ENCODE assay signal across 15 cellular contexts in genomic region chr16:89954462-89954861, GRCh38. TPM values are rescaled to one million over a fixed set of nuclear protein-coding genes. Genes with fewer than 3 reads are reported as not detected.
A peak's percentile ranks its signal among the peaks of the same experiment; 100 is the strongest.
DNase-seq lines count a peak whose midpoint lies in the region; ATAC-seq and TF ChIP-seq lines count a peak whose summit lies in the region.
"Had no signal": no experiment of that assay in that cellular context is flagged by ENCODE, and none has a peak within 500 bp of the region (broad histone marks: within the 10 kb centered on the region; RNA-seq: fewer than 3 reads in every experiment).

No MANE protein-coding gene starts in this region.

- no peak for TF ChIP-seq CTCF in natural killer cell (IDR thresholded peaks at IDR 0.05)
- TF ChIP-seq CTCF in OCI-LY7 (conservative IDR thresholded peaks at IDR 0.05; ENCODE audit: low read length) = no peak
- no peak for TF ChIP-seq CTCF in ascending aorta (IDR thresholded peaks at IDR 0.05)
- TF ChIP-seq CTCF in brain microvascular endothelial cell (IDR thresholded peaks at IDR 0.05; ENCODE audit: low read depth, low read length, missing control alignments) = no peak

- no TSS peak for BruUV-seq in OCI-LY7 (replicated peaks; lab: Mats Ljungman, UMichigan)

- H3K36me3 Mint-ChIP-seq in natural killer cell treated with Interleukin-12 subunit alpha and Interleukin-12 subunit beta and Interleukin-15 and Interleukin-18, amount 100 ng/mL, for 72 hours = peaks cover 12% of the 10 kb centered on the region
- H3K36me3 Mint-ChIP-seq in natural killer cell = peaks cover 7% of the 10 kb centered on the region

- peaks cover 0 to 12% of the 10 kb centered on the region in 2 donors for H3K4me1 Mint-ChIP-seq in natural killer cell treated with Interleukin-12 subunit alpha and Interleukin-12 subunit beta and Interleukin-15 and Interleukin-18, amount 100 ng/mL, for 72 hours (ENCODE audit: low read depth in 2 of 2)
- peaks cover 4 to 8% of the 10 kb centered on the region in 2 donors for H3K4me1 Mint-ChIP-seq in natural killer cell

- no peaks in the 10 kb centered on the region for H3K9me3 Mint-ChIP-seq in natural killer cell treated with Interleukin-12 subunit alpha and Interleukin-12 subunit beta and Interleukin-15 and Interleukin-18, amount 100 ng/mL, for 72 hours
- H3K9me3 Mint-ChIP-seq in natural killer cell = no peaks in the 10 kb centered on the region

- H3K9me3 ChIP-seq in OCI-LY7 (ENCODE audit: low read length) = no peaks in the 10 kb centered on the region
- H3K9me3 ChIP-seq in ascending aorta = no peaks in the 10 kb centered on the region

- in situ Hi-C loops in brain microvascular endothelial cell (cut with HindIII; ENCODE audit: low pct_ligation_motif_present, low sequenced_read_pairs) = no loop called here

- POLR2A ChIA-PET in OCI-LY7 (lab: Charles Lee) = interaction anchor here (0.9 to 1.4 kb wide), 3 partner anchors 17 to 81 kb away, joined by 3 read pairs; partner anchors contain the start of genes TCF25 and TUBB3

- H3K4me1 ChIP-seq in OCI-LY7 (ENCODE audit: insufficient read depth, low read length, poor library complexity, severe bottlenecking) = peaks cover 91% of the 10 kb centered on the region
- H3K4me1 ChIP-seq in ascending aorta = peaks cover 3 to 6% of the 10 kb centered on the region in 2 donors

- no peak overlapping the region for H3K27ac Mint-ChIP-seq in natural killer cell treated with Interleukin-12 subunit alpha and Interleukin-12 subunit beta and Interleukin-15 and Interleukin-18, amount 100 ng/mL, for 72 hours
- no peak overlapping the region for H3K27ac Mint-ChIP-seq in natural killer cell

- no peak overlapping the region for H3K4me3 Mint-ChIP-seq in natural killer cell treated with Interleukin-12 subunit alpha and Interleukin-12 subunit beta and Interleukin-15 and Interleukin-18, amount 100 ng/mL, for 72 hours
- H3K4me3 Mint-ChIP-seq in natural killer cell = no peak overlapping the region

- CTCF ChIA-PET in OCI-LY7 (lab: Charles Lee; ENCODE audit: unreplicated experiment) = interaction anchor here (0.5 to 1.6 kb wide), 4 partner anchors 9 to 19 kb away, joined by 3 to 7 read pairs (median 5); no protein-coding TSS in a partner anchor

- H3K27ac ChIP-seq in OCI-LY7 (ENCODE audit: low read depth, low read length, poor library complexity, severe bottlenecking) (peak overlapping the region; percentile 97), ascending aorta (no peak overlapping the region), brain microvascular endothelial cell (no peak overlapping the region)

- peak overlapping the region; percentile 86 for H3K4me2 ChIP-seq in OCI-LY7 (ENCODE audit: low read length)

- H3K4me3 ChIP-seq in OCI-LY7 (ENCODE audit: low read depth, low read length, poor library complexity, severe bottlenecking) (peak overlapping the region; percentile 65), ascending aorta (no peak overlapping the region), brain microvascular endothelial cell (ENCODE audit: low read depth, low read length) (no peak overlapping the region)

- DNase-seq in natural killer cell treated with Interleukin-12 subunit alpha and Interleukin-12 subunit beta and Interleukin-15 and Interleukin-18, amount 100 ng/mL, for 72 hours (ENCODE audit: low spot score) = peak; percentile 32
- no peak for DNase-seq in natural killer cell
- no peak for DNase-seq in OCI-LY7 (ENCODE audit: low spot score)
- DNase-seq in myocyte (ENCODE audit: low read depth) = peak; percentile 63
- no peak for DNase-seq in ascending aorta (ENCODE audit: low spot score in 2 of 2)
- DNase-seq in midbrain (lab: John Stamatoyannopoulos, UW) = no peak
- no peak for DNase-seq in brain microvascular endothelial cell
- DNase-seq: COR-L47, KBM-7, NCI-H1092, NCI-H146, NCI-H2081, NCI-H748 treated with DMSO at 0.1 percent for 48 hours had no signal

- H3K27me3 ChIP-seq in ascending aorta = no peaks in the 10 kb centered on the region
- H3K27me3 ChIP-seq in brain microvascular endothelial cell (replicated peaks) = no peaks in the 10 kb centered on the region

- 0 out of 2 replicates have a peak, but pooled peaks cover 8% of the 10 kb centered on the region for H4K20me1 ChIP-seq in OCI-LY7 (ENCODE audit: insufficient read depth, low read length)

- intact Hi-C loops in natural killer cell (cut with micrococcal nuclease) (no loop called here), OCI-LY7 (cut with micrococcal nuclease; ENCODE audit: unreplicated experiment) (no loop called here), ascending aorta (cut with DNase I) (no loop called here)

- H3K9me2 ChIP-seq in OCI-LY7 (ENCODE audit: insufficient read depth, low read length) = no peaks in the 10 kb centered on the region

- no peaks in the 10 kb centered on the region for H3K27me3 Mint-ChIP-seq in natural killer cell treated with Interleukin-12 subunit alpha and Interleukin-12 subunit beta and Interleukin-15 and Interleukin-18, amount 100 ng/mL, for 72 hours
- H3K27me3 Mint-ChIP-seq in natural killer cell (ENCODE audit: low read depth in 2 of 2) = no peaks in the 10 kb centered on the region

- ATAC-seq in natural killer cell treated with Interleukin-12 subunit alpha and Interleukin-12 subunit beta and Interleukin-15 and Interleukin-18, amount 100 ng/mL, for 72 hours = no peak
- ATAC-seq in natural killer cell (no peak), HG02759 (IDR thresholded peaks at IDR 0.05; ENCODE audit: unreplicated experiment) (no peak)

- peaks cover 84% of the 10 kb centered on the region for H3K79me2 ChIP-seq in OCI-LY7 (ENCODE audit: insufficient read depth, low read depth, low read length)

- no peak overlapping the region for H2AFZ ChIP-seq in OCI-LY7 (ENCODE audit: low read length)

- peaks cover 86% of the 10 kb centered on the region for H3K36me3 ChIP-seq in OCI-LY7 (ENCODE audit: insufficient read depth, low read length)
- peaks cover 9 to 39% of the 10 kb centered on the region in 2 donors for H3K36me3 ChIP-seq in ascending aorta
- peaks cover 18% of the 10 kb centered on the region for H3K36me3 ChIP-seq in brain microvascular endothelial cell (replicated peaks)

RNA-seq across cellular contexts. Expression of gene DEF8, which starts 5.9 kb away (rescaled TPM):
- 10 to 100 TPM; 44.2 to 55.5 TPM for total RNA-seq in natural killer cell treated with Interleukin-12 subunit alpha and Interleukin-12 subunit beta and Interleukin-15 and Interleukin-18, amount 100 ng/mL, for 72 hours
- total RNA-seq in natural killer cell = 10 to 100 TPM; 43.0 to 60.3 (median 50.1) TPM
- total RNA-seq in OCI-LY7 (2014; rRNA removed; shearing (Covaris generic)) = 222 and 292 TPM in 2 replicates
- total RNA-seq in OCI-LY7 (2022) = 295 and 380 TPM in 2 replicates
- 92.0 and 94.7 TPM in 2 replicates for total RNA-seq in myocyte
- polyA plus RNA-seq in myocyte (2012) = 77.8 TPM
- total RNA-seq in ascending aorta = 34.5 TPM

RNA-seq across cellular contexts. Expression of gene TUBB3, which starts 31.3 kb away (rescaled TPM):
- 10 to 100 TPM in 1 of 2 donors, 1 to 10 TPM in 1; 9.6 to 10.9 TPM for total RNA-seq in natural killer cell treated with Interleukin-12 subunit alpha and Interleukin-12 subunit beta and Interleukin-15 and Interleukin-18, amount 100 ng/mL, for 72 hours
- total RNA-seq in natural killer cell = 1 to 10 TPM; 1.1 to 1.3 (median 1.2) TPM
- total RNA-seq in OCI-LY7 (2014; rRNA removed; shearing (Covaris generic)) = 59.6 and 63.7 TPM in 2 replicates
- 118 and 192 TPM in 2 replicates for total RNA-seq in OCI-LY7 (2022)
- total RNA-seq in myocyte = 152 and 164 TPM in 2 replicates
- polyA plus RNA-seq in myocyte (2012) = 132 TPM
- 2.3 TPM for total RNA-seq in ascending aorta
- polyA plus RNA-seq: CD14-positive monocyte had no signal

RNA-seq across cellular contexts. Expression of gene MC1R, which starts 35.8 kb away (rescaled TPM):
- 10 to 100 TPM in 1 of 2 donors, 1 to 10 TPM in 1; 9.3 to 13.0 TPM for total RNA-seq in natural killer cell treated with Interleukin-12 subunit alpha and Interleukin-12 subunit beta and Interleukin-15 and Interleukin-18, amount 100 ng/mL, for 72 hours
- 10 to 100 TPM; 12.3 to 22.2 (median 13.7) TPM for total RNA-seq in natural killer cell
- 7.3 and 8.3 TPM in 2 replicates for total RNA-seq in OCI-LY7 (2014; rRNA removed; shearing (Covaris generic))
- total RNA-seq in OCI-LY7 (2022) = 22.3 and 23.8 TPM in 2 replicates
- total RNA-seq in myocyte = 3.1 and 4.4 TPM in 2 replicates
- 6.2 TPM for polyA plus RNA-seq in myocyte (2012)
- total RNA-seq in ascending aorta = 13.2 TPM

Comparison
In these comparisons a context has a peak if more than half of its experiments do, and no peak if none do; other contexts are left out.
1. DNase-seq: peak in natural killer cell treated with Interleukin-12 subunit alpha and Interleukin-12 subunit beta and Interleukin-15 and Interleukin-18, amount 100 ng/mL, for 72 hours (single experiment) and myocyte (single experiment); none in natural killer cell (single experiment), OCI-LY7 (single experiment), ascending aorta (0 of 2), midbrain (single experiment) and brain microvascular endothelial cell (single experiment).
2. RNA of gene TUBB3, which starts 31.3 kb away (total RNA-seq): 59.6 to 192 TPM in OCI-LY7 and 152 to 164 TPM in myocyte; 9.6 to 10.9 TPM in natural killer cell treated with Interleukin-12 subunit alpha and Interleukin-12 subunit beta and Interleukin-15 and Interleukin-18, amount 100 ng/mL, for 72 hours, 2.3 TPM in ascending aorta (single experiment) and 1.1 to 1.3 TPM in natural killer cell; every median in the first group is over 4 times any median in the second.